In the genomic region with DNA sequence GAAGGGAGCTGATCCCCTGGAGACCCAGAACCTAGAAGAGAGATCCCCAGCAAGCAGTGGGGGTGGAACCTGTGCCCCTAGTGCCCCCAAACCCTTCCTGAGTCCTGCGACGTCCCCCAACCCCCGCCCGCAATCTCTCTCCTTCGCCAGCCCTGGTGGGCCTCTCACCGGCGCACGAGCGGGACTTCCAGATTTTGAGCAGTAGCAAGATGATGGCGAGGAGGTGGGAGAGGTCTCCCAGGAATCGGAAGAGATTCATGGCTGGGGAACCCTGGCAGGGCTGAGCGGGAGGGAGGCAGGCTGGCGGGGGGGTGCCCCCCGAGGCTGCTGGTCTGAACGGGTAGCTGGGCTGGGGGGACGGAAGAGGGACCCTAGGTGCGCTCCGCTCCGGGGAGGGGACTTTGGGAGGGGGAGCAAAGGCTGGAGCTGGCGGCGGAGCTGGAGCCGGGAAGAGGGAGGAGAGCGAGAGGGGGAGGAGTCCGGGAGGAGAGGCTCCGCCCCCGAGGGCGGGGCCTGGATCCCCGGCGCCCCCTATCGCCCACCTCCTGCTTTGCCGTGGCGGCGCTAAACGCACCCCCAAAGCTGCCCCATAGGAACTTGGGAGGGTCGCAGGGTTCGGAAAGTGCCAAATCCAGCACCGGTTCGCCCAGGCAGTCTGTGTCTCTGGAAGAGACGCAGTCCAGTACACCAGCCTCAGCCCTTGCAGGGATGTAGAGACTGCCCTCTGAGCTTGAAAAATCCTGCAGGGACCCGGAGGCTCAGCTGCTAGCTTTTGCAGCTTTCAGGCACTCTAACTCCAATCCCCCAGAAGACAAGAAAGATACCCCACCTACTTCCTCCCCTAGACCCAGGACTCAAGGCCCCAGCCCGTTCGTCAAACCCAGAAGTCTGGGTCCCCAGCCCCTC, we compare ENCODE assay signal across 8 cellular contexts. TPM values are rescaled to one million over a fixed set of nuclear protein-coding genes. Genes with fewer than 3 reads are reported as not detected.
DNase-seq lines count a peak whose midpoint lies in the region; ATAC-seq and TF ChIP-seq lines count a peak whose summit lies in the region.

KDELR1 (minus strand) TSS at position 452 of the 906 bp plus-strand sequence; CDS start at position 259, 193 bp downstream.

- H3K9me3 Mint-ChIP-seq in activated naive CD4-positive, alpha-beta T cell treated with anti-CD3 and anti-CD28 coated beads, Interleukin-2, amount 10 ng/mL, durations not matched to agents 7 days and 5 days, result no peaks in the 10 kb centered on the region

- TF ChIP-seq CTCF in BE2C (IDR thresholded peaks at IDR 0.05; ENCODE audit: low read depth, low read length), result peak; percentile 87
- TF ChIP-seq CTCF in neutrophil (IDR thresholded peaks at IDR 0.05), result peak; percentile 59
- TF ChIP-seq CTCF in thoracic aorta (IDR thresholded peaks at IDR 0.05), result peak; percentile 86

- peaks cover 26% of the 10 kb centered on the region for H3K27me3 ChIP-seq in BE2C
- peaks cover 32% of the 10 kb centered on the region for H3K27me3 ChIP-seq in SJCRH30
- H3K27me3 ChIP-seq in neutrophil, result peaks cover 49% of the 10 kb centered on the region
- peaks cover 9% of the 10 kb centered on the region for H3K27me3 ChIP-seq in thoracic aorta (replicated peaks; ENCODE audit: insufficient read depth)

- peaks cover 10% of the 10 kb centered on the region for H3K4me1 ChIP-seq in BE2C
- peaks cover 5% of the 10 kb centered on the region; the same call in 1 of the 2 replicates for H3K4me1 ChIP-seq in SJCRH30
- peaks cover 11 to 18% of the 10 kb centered on the region in 2 experiments for H3K4me1 ChIP-seq in neutrophil (ENCODE audit: control insufficient read depth in 1 of 2, insufficient read depth in 1 of 2, low read depth in 1 of 2, low read length in 1 of 2)
- peaks cover 7 to 14% of the 10 kb centered on the region in 2 donors for H3K4me1 ChIP-seq in thoracic aorta (ENCODE audit: control insufficient read depth in 1 of 2, low read depth in 2 of 2)

- H3K4me3 ChIP-seq in BE2C (ENCODE audit: low read depth, low read length) (peak within 1 kb of the TSS; percentile 75), SJCRH30 (peak within 1 kb of the TSS; percentile 84), neutrophil (ENCODE audit: low read depth in 1 of 2, low read length in 1 of 2) (peak within 1 kb of the TSS; percentile 68 to 85), thoracic aorta (peak within 1 kb of the TSS; percentile 87)

- H3K27ac ChIP-seq in SJCRH30 (peak within 1 kb of the TSS; percentile 89), neutrophil (peak within 1 kb of the TSS; percentile 58), thoracic aorta (peak within 1 kb of the TSS; percentile 84 to 93)

- H3K27ac Mint-ChIP-seq in activated naive CD4-positive, alpha-beta T cell treated with anti-CD3 and anti-CD28 coated beads, Interleukin-2, amount 10 ng/mL, durations not matched to agents 7 days and 5 days, result peak within 1 kb of the TSS; percentile 89

- H3K36me3 Mint-ChIP-seq in activated naive CD4-positive, alpha-beta T cell treated with anti-CD3 and anti-CD28 coated beads, Interleukin-2, amount 10 ng/mL, durations not matched to agents 7 days and 5 days, result peaks cover 14% of the 10 kb centered on the region

- CTCF ChIA-PET in activated naive CD4-positive, alpha-beta T cell treated with anti-CD3 and anti-CD28 coated beads, Interleukin-2, amount 10 ng/mL, durations not matched to agents 7 days and 5 days (lab: Charles Lee), result interaction anchor here (0.7 to 2.2 kb wide), 20 partner anchors 8 to 192 kb away, joined by 3 to 26 read pairs (median 4); partner anchors contain the start of genes SYNGR4 and TMEM143

- H3K27me3 Mint-ChIP-seq in activated naive CD4-positive, alpha-beta T cell treated with anti-CD3 and anti-CD28 coated beads, Interleukin-2, amount 10 ng/mL, durations not matched to agents 7 days and 5 days, result peaks cover 55% of the 10 kb centered on the region

- peak; percentile 72 for ATAC-seq in GM19043 (IDR thresholded peaks at IDR 0.05; ENCODE audit: low read depth, unreplicated experiment)
- peak; percentile 68 for ATAC-seq in thoracic aorta (ENCODE audit: insufficient number of reproducible peaks, low FRiP score, low read depth)

- DNase-seq in BE2C, result peak; percentile 80
- peak; percentile 85 for DNase-seq in HuH-7 (ENCODE audit: low spot score)
- peak; percentile 70 to 83 for DNase-seq in SJCRH30
- peak; percentile 78 for DNase-seq in activated naive CD4-positive, alpha-beta T cell treated with anti-CD3 and anti-CD28 coated beads, Interleukin-2, amount 10 ng/mL, durations not matched to agents 7 days and 5 days
- peak; percentile 88 for DNase-seq in germinal center (ENCODE audit: low spot score)
- DNase-seq in thoracic aorta (ENCODE audit: low spot score), result no peak

- no peaks in the 10 kb centered on the region for H3K9me3 ChIP-seq in BE2C
- no peaks in the 10 kb centered on the region for H3K9me3 ChIP-seq in SJCRH30 (replicated peaks)
- no peaks in the 10 kb centered on the region for H3K9me3 ChIP-seq in neutrophil
- no peaks in the 10 kb centered on the region for H3K9me3 ChIP-seq in thoracic aorta

- peaks cover 32% of the 10 kb centered on the region for H3K4me1 Mint-ChIP-seq in activated naive CD4-positive, alpha-beta T cell treated with anti-CD3 and anti-CD28 coated beads, Interleukin-2, amount 10 ng/mL, durations not matched to agents 7 days and 5 days

- peak within 1 kb of the TSS; percentile 95 for H3K4me3 Mint-ChIP-seq in activated naive CD4-positive, alpha-beta T cell treated with anti-CD3 and anti-CD28 coated beads, Interleukin-2, amount 10 ng/mL, durations not matched to agents 7 days and 5 days

- H3K36me3 ChIP-seq in BE2C, result peaks cover 26% of the 10 kb centered on the region
- peaks cover 22% of the 10 kb centered on the region for H3K36me3 ChIP-seq in SJCRH30
- peaks cover 19% of the 10 kb centered on the region for H3K36me3 ChIP-seq in neutrophil
- peaks cover 27% of the 10 kb centered on the region for H3K36me3 ChIP-seq in thoracic aorta

RNA-seq across cellular contexts. Expression of gene KDELR1, which starts in this region (rescaled TPM):
- polyA plus RNA-seq in BE2C (2012; ENCODE audit: insufficient read depth, insufficient read length, low read depth), result 63.3 TPM
- total RNA-seq in SJCRH30 (2014; rRNA removed; shearing (Covaris generic)), result 105 and 119 TPM in 2 replicates
- 10 to 100 TPM; 65.6 to 79.9 TPM for total RNA-seq in thoracic aorta
